In genomic region chr12:118032188-118032587, GRCh38 we compare ENCODE assay signal across 1 cellular context.
TF ChIP-seq lines count a peak whose summit lies in the region.

No MANE protein-coding gene starts in this region.

TF ChIP-seq in H1, 55 proteins besides CTCF, POLR2A, EP300 and RAD21:
- TF ChIP-seq POLR2AphosphoS5 (IDR thresholded peaks at IDR 0.05; ENCODE audit: low read depth, low read length) (peak; percentile 44; the same call in 1 of the 2 replicates), KDM1A (IDR thresholded peaks at IDR 0.05; ENCODE audit: borderline replicate concordance, low read length) (no peak)
